ENCODE assay signal across 21 cellular contexts in genomic region chr1:63928197-63929105, GRCh38.
DNase-seq lines count a peak whose midpoint lies in the region; ATAC-seq, FAIRE-seq and TF ChIP-seq lines count a peak whose summit lies in the region.
"Had no signal": no experiment of that assay in that cellular context is flagged by ENCODE, and none has a peak within 500 bp of the region (broad histone marks: within the 10 kb centered on the region; RNA-seq: fewer than 3 reads in every experiment).

No MANE protein-coding gene starts in this region.

- H2AFZ ChIP-seq in ACC112 (ENCODE audit: low read length, unreplicated experiment): peak overlapping the region; percentile 15

- peak in 2 of 3 donors; percentile 28 to 54 for DNase-seq in right cardiac atrium
- DNase-seq in pancreas: peak in 3 of 6 donors; percentile 40 to 52 (median 48)
- no peak for DNase-seq in DMS79 (lab: John Stamatoyannopoulos, UW)
- DNase-seq: activated CD4-positive, CD25-positive, alpha-beta regulatory T cell; amniotic stem cell; CD8-positive, alpha-beta memory T cell; IMR-90; kidney; NCI-H2081 treated with DMSO at 0.1 percent for 48 hours; NCI-H774; stimulated activated CD4-positive, alpha-beta T cell treated with anti-CD3 and anti-CD28 coated beads, Interleukin-4, amount 100 ng/mL, for 24 hours; upper lobe of left lung had no signal

- H3K27ac ChIP-seq in ACC112 (ENCODE audit: low read depth, low read length) (peak overlapping the region; percentile 18), VCaP (peak overlapping the region; percentile 89), right cardiac atrium (ENCODE audit: low read length) (peak overlapping the region; percentile 86), pancreas (peak overlapping the region in 2 of 4 donors; percentile 6)
- H3K27ac ChIP-seq: upper lobe of left lung had no signal

- H3K4me3 ChIP-seq in ACC112 (ENCODE audit: low read depth, low read length) (no peak overlapping the region), right cardiac atrium (ENCODE audit: low read length) (no peak overlapping the region), pancreas (no peak overlapping the region)
- H3K4me3 ChIP-seq: upper lobe of left lung had no signal

- peaks cover 14% of the 10 kb centered on the region for H3K79me2 ChIP-seq in ACC112 (ENCODE audit: control insufficient read depth, insufficient read depth, low read length, unreplicated experiment)

- H3K9me3 ChIP-seq in right cardiac atrium (ENCODE audit: control insufficient read depth, low read length) (no peaks in the 10 kb centered on the region), pancreas (no peaks in the 10 kb centered on the region)
- H3K9me3 ChIP-seq: upper lobe of left lung had no signal

- FAIRE-seq in pancreas (lab: Jason Lieb, UNC): no peak
- FAIRE-seq: A204.1, colon, GM12891, kidney had no signal

- ATAC-seq in right cardiac atrium (peak; percentile 93), pancreas (peak; percentile 70 to 97 (median 88)), GM19463 (IDR thresholded peaks at IDR 0.05; ENCODE audit: unreplicated experiment) (no peak), HG03280 (IDR thresholded peaks at IDR 0.05; ENCODE audit: unreplicated experiment) (no peak), HG02571 (IDR thresholded peaks at IDR 0.05; ENCODE audit: unreplicated experiment) (no peak)
- ATAC-seq: HCT116 had no signal

- H3K27me3 ChIP-seq in ACC112 (ENCODE audit: insufficient read depth, low read length) (no peaks in the 10 kb centered on the region), right cardiac atrium (ENCODE audit: control insufficient read depth, insufficient read depth) (no peaks in the 10 kb centered on the region), pancreas (no peaks in the 10 kb centered on the region)
- H3K27me3 ChIP-seq: upper lobe of left lung had no signal

- intact Hi-C loops in right cardiac atrium (cut with DNase I) (loop anchor here in 1 of 4 donors (10.0 kb wide), 1 partner anchor 216 kb away; no protein-coding TSS in a partner anchor), pancreas (cut with DNase I) (no loop called here)

- no peaks in the 10 kb centered on the region for H3K36me3 ChIP-seq in ACC112 (ENCODE audit: insufficient read depth, low read length)
- H3K36me3 ChIP-seq in pancreas: no peaks in the 10 kb centered on the region
- H3K36me3 ChIP-seq: upper lobe of left lung had no signal

- TF ChIP-seq CTCF in VCaP (conservative IDR thresholded peaks at IDR 0.05) (no peak), pancreas (IDR thresholded peaks at IDR 0.05) (no peak)

- 42% methylated on average over 7 of the region's 7 CpGs for WGBS in right cardiac atrium
- 56 to 57% methylated on average over 7 of the region's 7 CpGs for WGBS in pancreas, 2 donors

- H3K4me1 ChIP-seq in ACC112 (ENCODE audit: control insufficient read depth, insufficient read depth, low read length, unreplicated experiment) (peaks cover 15% of the 10 kb centered on the region), right cardiac atrium (ENCODE audit: control insufficient read depth, insufficient read depth, low read length) (peaks cover 2% of the 10 kb centered on the region), pancreas (peaks cover 10 to 14% (median 12%) of the 10 kb centered on the region in 3 donors)

Comparison
In these comparisons a context has a peak if more than half of its experiments do, and no peak if none do; other contexts are left out.
1. ATAC-seq: peak in right cardiac atrium (2 of 2) and pancreas (4 of 4); none in GM19463 (single experiment), HG03280 (single experiment) and HG02571 (single experiment).